In genomic region chr19:918481-919156, GRCh38 we compare ENCODE assay signal across 9 cellular contexts.
DNase-seq lines count a peak whose midpoint lies in the region; ATAC-seq lines count a peak whose summit lies in the region.
"Had no signal": no experiment of that assay in that cellular context is flagged by ENCODE, and none has a peak within 500 bp of the region (broad histone marks: within the 10 kb centered on the region; RNA-seq: fewer than 3 reads in every experiment).

No MANE protein-coding gene starts in this region.

- ATAC-seq in GM21825 (IDR thresholded peaks at IDR 0.05; ENCODE audit: unreplicated experiment) = no peak

- DNase-seq in activated effector memory CD4-positive, alpha-beta T cell treated with anti-CD3 and anti-CD28 coated beads, Interleukin-2, amount 50 U/mL, for 16 hours = peak; percentile 75
- no peak for DNase-seq in activated effector memory CD4-positive, alpha-beta T cell treated with Interleukin-2 at 50 U/mL for 16 hours
- DNase-seq in activated CD4-positive, alpha-beta T cell treated with anti-CD3 and anti-CD28 coated beads, Interleukin-2, amount 50 U/mL, for 48 hours = peak; percentile 60 to 65
- DNase-seq in stimulated activated CD8-positive, alpha-beta memory T cell treated with anti-CD3 and anti-CD28 coated beads, Interleukin-4, amount 100 ng/mL, for 48 hours = peak; percentile 57
- DNase-seq in NCI-H2196 treated with DMSO at 0.1 percent for 48 hours (lab: John Stamatoyannopoulos, UW; ENCODE audit: unreplicated experiment) = no peak
- DNase-seq: cerebellar nuclear complex, NCI-H2029 treated with DMSO at 0.1 percent for 48 hours, T-helper 9 cell had no signal

Comparison
In these comparisons a context has a peak if more than half of its experiments do, and no peak if none do; other contexts are left out.
1. DNase-seq: peak in activated effector memory CD4-positive, alpha-beta T cell treated with anti-CD3 and anti-CD28 coated beads, Interleukin-2, amount 50 U/mL, for 16 hours (single experiment), activated CD4-positive, alpha-beta T cell treated with anti-CD3 and anti-CD28 coated beads, Interleukin-2, amount 50 U/mL, for 48 hours (2 of 2) and stimulated activated CD8-positive, alpha-beta memory T cell treated with anti-CD3 and anti-CD28 coated beads, Interleukin-4, amount 100 ng/mL, for 48 hours (single experiment); none in activated effector memory CD4-positive, alpha-beta T cell treated with Interleukin-2 at 50 U/mL for 16 hours (single experiment) and NCI-H2196 treated with DMSO at 0.1 percent for 48 hours (single experiment).